Comparison of ENCODE assay signal across 8 cellular contexts in the genomic region with DNA sequence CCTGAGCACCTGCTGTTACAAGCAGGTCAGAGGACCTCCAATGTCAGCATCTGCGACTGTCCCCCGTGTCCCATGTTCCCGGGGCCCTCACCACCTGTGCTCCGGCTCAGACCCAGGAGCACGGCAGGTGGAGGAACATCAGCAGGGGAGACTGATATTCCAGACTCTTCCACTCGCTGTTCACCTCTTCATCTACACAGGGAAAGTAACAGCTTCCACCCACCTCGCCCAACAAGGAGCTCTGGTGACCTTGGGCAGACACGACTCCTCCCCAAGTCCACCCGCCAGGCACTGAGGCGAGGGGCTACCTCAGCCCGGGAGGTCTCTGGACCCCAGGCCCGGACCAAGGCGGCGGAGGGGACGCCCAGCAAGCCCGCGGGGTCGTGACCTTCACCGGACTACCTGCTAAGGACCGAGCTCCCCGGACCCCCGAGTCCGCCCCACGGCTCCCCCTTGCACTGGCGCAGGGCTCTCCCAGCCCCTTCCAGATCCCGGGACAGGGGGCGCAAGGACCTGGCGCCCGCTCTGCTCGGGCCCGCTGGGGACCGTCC.
DNase-seq lines count a peak whose midpoint lies in the region; ATAC-seq, FAIRE-seq and TF ChIP-seq lines count a peak whose summit lies in the region.
"Not testable (repeated sequence)": the region's sequence is repeated elsewhere in the genome, so short reads cannot be mapped to it uniquely, and the experiment has no call there.

No MANE protein-coding gene starts in this region.

- H3K36me3 ChIP-seq in BLaER1: peaks cover 29% of the 10 kb centered on the region
- H3K36me3 ChIP-seq in GM12878 (ENCODE audit: control insufficient read depth in 2 of 2, insufficient read depth in 2 of 2, low read length in 1 of 2); smooth muscle cell (ENCODE audit: low read depth): not testable (repeated sequence)

- H3K4me3 ChIP-seq in BLaER1 (peak overlapping the region; percentile 80), GM12878 (peak overlapping the region; percentile 95), mononuclear cell (ENCODE audit: low read length) (peak overlapping the region; percentile 39), smooth muscle cell (peak overlapping the region; percentile 68)

- intact Hi-C loops in GM12878 (cut with micrococcal nuclease; ENCODE audit: unreplicated experiment): loop anchor here (2.0 to 5.0 kb wide), 3 partner anchors 47 to 107 kb away; no protein-coding TSS in a partner anchor

- in situ Hi-C loops in GM12878 (cut with MboI): not testable (repeated sequence)

- not testable (repeated sequence) for TF ChIP-seq CTCF in GM12878 (IDR thresholded peaks at IDR 0.05 in 2 of 3, conservative IDR thresholded peaks at IDR 0.05 in 1 of 3; ENCODE audit: control insufficient read depth in 2 of 3, extremely low read depth in 1 of 3, insufficient read depth in 1 of 3, low read depth in 3 of 3, low read length in 3 of 3); smooth muscle cell (IDR thresholded peaks at IDR 0.05; ENCODE audit: borderline replicate concordance, insufficient read depth, poor library complexity, severe bottlenecking)

- H4K20me1 ChIP-seq in BLaER1; GM12878 (ENCODE audit: control insufficient read depth, insufficient read depth); smooth muscle cell (ENCODE audit: low read depth): not testable (repeated sequence)

- 1% methylated on average over 17 of the region's 32 CpGs for WGBS in GM12878 (ENCODE audit: insufficient coverage, insufficient replicate concordance, low lambda C conversion rate, missing lambda C conversion rate)
- 19% methylated on average over 16 of the region's 32 CpGs for WGBS in smooth muscle cell (ENCODE audit: low lambda C conversion rate)

- H3K4me2 ChIP-seq in BLaER1: peak overlapping the region; percentile 93
- peak overlapping the region; percentile 54; the same call in 1 of the 2 replicates for H3K4me2 ChIP-seq in GM12878 (ENCODE audit: control insufficient read depth, insufficient read depth)
- peak overlapping the region; percentile 95 for H3K4me2 ChIP-seq in smooth muscle cell

- TF ChIP-seq EP300 in GM12878 (IDR thresholded peaks at IDR 0.05; ENCODE audit: borderline replicate concordance in 1 of 2, control insufficient read depth in 1 of 2, low read depth in 2 of 2, low read length in 2 of 2): not testable (repeated sequence)

- not testable (repeated sequence) for BruUV-seq in GM12878 (replicated peaks; lab: Mats Ljungman, UMichigan)

- ATAC-seq in GM19468 (IDR thresholded peaks at IDR 0.05; ENCODE audit: extremely low read depth, unreplicated experiment): peak; percentile 9
- ATAC-seq in HG03108 (IDR thresholded peaks at IDR 0.05; ENCODE audit: unreplicated experiment): peak; percentile 4
- ATAC-seq in GM12878: peak; percentile 28

- POLR2A ChIA-PET in GM12878 (lab: Charles Lee): interaction anchor here (0.6 to 1.0 kb wide), 5 partner anchors 10 to 1034 kb away, joined by 3 to 5 read pairs (median 4); no protein-coding TSS in a partner anchor

- H3K27ac ChIP-seq in BLaER1 (peak overlapping the region; percentile 83), GM12878 (ENCODE audit: control insufficient read depth, insufficient read depth) (peak overlapping the region; percentile 41)
- not testable (repeated sequence) for H3K27ac ChIP-seq in smooth muscle cell (ENCODE audit: low read depth)

- not testable (repeated sequence) for FAIRE-seq in GM12878 (lab: Jason Lieb, UNC)

- CTCF ChIA-PET in GM12878 (lab: Yijun Ruan, JAX): interaction anchor here (0.6 to 1.9 kb wide), 15 partner anchors 12 to 294 kb away, joined by 3 to 11 read pairs (median 4); no protein-coding TSS in a partner anchor

- H3K79me2 ChIP-seq in GM12878 (ENCODE audit: control insufficient read depth, insufficient read depth, low read length); smooth muscle cell (ENCODE audit: low read depth): not testable (repeated sequence)

- H3K9me3 ChIP-seq in BLaER1; GM12878 (replicated peaks; ENCODE audit: control insufficient read depth, insufficient read depth, low read length); mononuclear cell (ENCODE audit: low read depth, low read length); smooth muscle cell (replicated peaks; ENCODE audit: low read depth): not testable (repeated sequence)

- not testable (repeated sequence) for TF ChIP-seq POLR2A in GM12878 (IDR thresholded peaks at IDR 0.05; ENCODE audit: low read depth, low read length)

- H3F3A ChIP-seq in smooth muscle cell (ENCODE audit: low read depth): not testable (repeated sequence)

- SMC1A ChIA-PET in GM12878 (lab: Charles Lee; ENCODE audit: uncharacterized antibody, unreplicated experiment): interaction anchor here (0.6 to 1.6 kb wide), 3 partner anchors 80 to 251 kb away, joined by 3 to 5 read pairs (median 4); no protein-coding TSS in a partner anchor

- RAD21 ChIA-PET in GM12878 (lab: Charles Lee; ENCODE audit: unreplicated experiment): interaction anchor here (0.6 to 1.6 kb wide), 8 partner anchors 13 to 294 kb away, joined by 3 to 7 read pairs (median 4); no protein-coding TSS in a partner anchor

- H3K27me3 ChIP-seq in BLaER1; GM12878 (replicated peaks in 1 of 2; ENCODE audit: control insufficient read depth in 2 of 2, insufficient read depth in 2 of 2, low read length in 1 of 2); mononuclear cell (ENCODE audit: insufficient read depth, low read length); smooth muscle cell (ENCODE audit: low read depth): not testable (repeated sequence)

- TF ChIP-seq RAD21 in GM12878 (IDR thresholded peaks at IDR 0.05; ENCODE audit: insufficient read depth, low read depth, low read length): not testable (repeated sequence)

- H3K4me1 ChIP-seq in BLaER1: peaks cover 17% of the 10 kb centered on the region
- not testable (repeated sequence) for H3K4me1 ChIP-seq in GM12878 (ENCODE audit: control insufficient read depth, insufficient read depth, low read length); mononuclear cell (ENCODE audit: insufficient read depth, low read length); smooth muscle cell (ENCODE audit: low read depth)

- H2AFZ ChIP-seq in GM12878 (ENCODE audit: control insufficient read depth, low read depth, low read length) (peak overlapping the region; percentile 91), smooth muscle cell (ENCODE audit: low read depth) (peak overlapping the region; percentile 43)

- DNase-seq in SHP77 treated with DMSO at 0.1 percent for 48 hours (lab: John Stamatoyannopoulos, UW): peak; percentile 14
- DNase-seq in GM12878 (ENCODE audit: low read depth, low spot score); smooth muscle cell (lab: John Stamatoyannopoulos, UW; ENCODE audit: unreplicated experiment): not testable (repeated sequence)
- peak; percentile 4 for DNase-seq in germinal center (ENCODE audit: low spot score)

- peak overlapping the region; percentile 84 for H3K9ac ChIP-seq in BLaER1
- peak overlapping the region; percentile 75 for H3K9ac ChIP-seq in GM12878 (ENCODE audit: control insufficient read depth, insufficient read depth, low read length)
- not testable (repeated sequence) for H3K9ac ChIP-seq in smooth muscle cell (ENCODE audit: low read depth)

Comparison
In these comparisons a context has a peak if more than half of its experiments do, and no peak if none do; other contexts are left out.
1. H3K4me3 ChIP-seq: peak in every context shown above with its lines; median percentile 95 in GM12878; 80 in BLaER1; 68 in smooth muscle cell; 39 in mononuclear cell.